Comparison of ENCODE assay signal across 19 cellular contexts in the genomic region with DNA sequence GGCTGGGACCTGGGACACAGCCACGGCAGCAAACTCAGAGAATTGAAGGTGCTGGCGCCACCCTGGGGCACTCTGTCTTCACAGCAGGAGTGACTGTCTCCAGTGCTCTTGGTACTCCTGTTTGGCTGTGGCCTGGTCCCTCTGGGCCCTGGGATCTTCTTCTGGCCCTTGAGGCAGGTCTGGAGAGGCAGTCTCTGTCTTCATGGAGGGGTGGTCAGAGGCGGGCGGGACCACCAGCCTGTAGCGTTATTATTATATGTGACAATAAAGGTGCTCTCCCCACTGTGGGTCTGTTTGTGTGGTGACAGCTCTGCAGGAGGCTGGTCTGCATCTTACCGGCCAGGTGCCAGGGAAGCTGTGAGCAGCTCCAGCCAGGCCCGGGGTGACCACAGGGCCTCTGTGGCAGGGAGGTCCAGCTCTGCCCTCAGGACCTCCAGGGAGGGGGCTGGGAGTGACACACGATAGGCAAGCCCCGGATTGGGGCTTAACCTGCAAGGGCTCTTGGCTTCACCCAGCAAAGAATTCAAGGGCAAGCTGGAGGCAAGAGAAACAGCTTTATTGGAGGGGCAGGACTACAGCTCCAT.
DNase-seq lines count a peak whose midpoint lies in the region; ATAC-seq, FAIRE-seq and TF ChIP-seq lines count a peak whose summit lies in the region.
"Had no signal": no experiment of that assay in that cellular context is flagged by ENCODE, and none has a peak within 500 bp of the region (broad histone marks: within the 10 kb centered on the region; RNA-seq: fewer than 3 reads in every experiment).

No MANE protein-coding gene starts in this region.

- H3K79me2 ChIP-seq in PC-3 (ENCODE audit: low read length) = no peaks in the 10 kb centered on the region

- ATAC-seq in PC-3 (peak; percentile 72), left ventricle myocardium superior (no peak), sciatic nerve (no peak)
- ATAC-seq: activated T-helper 17 cell treated with anti-CD3 and anti-CD28 coated beads, Interleukin-2, amount 50 U/mL, for 72 hours had no signal

- no peak overlapping the region for H3K27ac Mint-ChIP-seq in endodermal cell
- H3K27ac Mint-ChIP-seq: activated T-helper 17 cell treated with anti-CD3 and anti-CD28 coated beads, Interleukin-2, amount 50 U/mL, for 72 hours; mesothelial cell of epicardium had no signal

- 89 to 92% methylated on average over 5 to 8 of the region's 9 CpGs for WGBS in endodermal cell (ENCODE audit: insufficient coverage in 1 of 2, insufficient read length in 1 of 2), 2 experiments

- BruUV-seq in PC-3 (replicated peaks; lab: Mats Ljungman, UMichigan) = no TSS peak

- H3K9me2 ChIP-seq in PC-3 (replicated peaks; ENCODE audit: low read length) = no peaks in the 10 kb centered on the region

- CTCF ChIA-PET in PC-3 (lab: Charles Lee) = interaction anchor here (0.6 kb wide), 1 partner anchor 885 kb away, joined by 10 read pairs; no protein-coding TSS in a partner anchor

- no peaks in the 10 kb centered on the region for H3F3A ChIP-seq in PC-3 (ENCODE audit: low read length, unreplicated experiment)

- H3K9me3 Mint-ChIP-seq in endodermal cell = no peaks in the 10 kb centered on the region
- H3K9me3 Mint-ChIP-seq: activated T-helper 17 cell treated with anti-CD3 and anti-CD28 coated beads, Interleukin-2, amount 50 U/mL, for 72 hours; mesothelial cell of epicardium had no signal

- H3K4me1 Mint-ChIP-seq in endodermal cell = no peaks in the 10 kb centered on the region
- H3K4me1 Mint-ChIP-seq: activated T-helper 17 cell treated with anti-CD3 and anti-CD28 coated beads, Interleukin-2, amount 50 U/mL, for 72 hours had no signal

- no peak overlapping the region for H3K4me3 Mint-ChIP-seq in endodermal cell
- H3K4me3 Mint-ChIP-seq: activated T-helper 17 cell treated with anti-CD3 and anti-CD28 coated beads, Interleukin-2, amount 50 U/mL, for 72 hours; mesothelial cell of epicardium had no signal

- no peak overlapping the region for H2AFZ ChIP-seq in PC-3 (ENCODE audit: low read length)

- H3K27me3 ChIP-seq in PC-3 (ENCODE audit: low read length) (no peaks in the 10 kb centered on the region), endodermal cell (ENCODE audit: control insufficient read depth, insufficient read depth, low read length, poor library complexity, severe bottlenecking) (no peaks in the 10 kb centered on the region)
- H3K27me3 ChIP-seq: ascending aorta, dorsolateral prefrontal cortex, ovary had no signal

- TF ChIP-seq CTCF in PC-3 (conservative IDR thresholded peaks at IDR 0.05; ENCODE audit: low read depth, low read length) = peak; percentile 44; the same call in 1 of the 2 replicates
- TF ChIP-seq CTCF in endodermal cell (conservative IDR thresholded peaks at IDR 0.05) = no peak

- no peaks in the 10 kb centered on the region for H3K36me3 Mint-ChIP-seq in endodermal cell (ENCODE audit: low read depth)

- H3K36me3 ChIP-seq in PC-3 (ENCODE audit: low read depth, low read length) (no peaks in the 10 kb centered on the region), endodermal cell (ENCODE audit: control insufficient read depth, insufficient read depth, low read length) (no peaks in the 10 kb centered on the region)
- H3K36me3 ChIP-seq: ascending aorta, ovary, tibial nerve had no signal

- H3K4me1 ChIP-seq in PC-3 (ENCODE audit: insufficient read depth, low read length) = no peaks in the 10 kb centered on the region
- no peaks in the 10 kb centered on the region for H3K4me1 ChIP-seq in endodermal cell (ENCODE audit: control insufficient read depth, insufficient read depth, low read length)
- H3K4me1 ChIP-seq: ascending aorta, tibial nerve had no signal

- H3K27ac ChIP-seq in PC-3 (ENCODE audit: low read length) (no peak overlapping the region), endodermal cell (ENCODE audit: low read depth, low read length) (no peak overlapping the region)
- H3K27ac ChIP-seq: ascending aorta, dorsolateral prefrontal cortex, ovary, tibial nerve had no signal

- H4K20me1 ChIP-seq in PC-3 (ENCODE audit: low read length) = no peaks in the 10 kb centered on the region

- H3K9me3 ChIP-seq in PC-3 (ENCODE audit: low read length) (no peaks in the 10 kb centered on the region), endodermal cell (ENCODE audit: control insufficient read depth, low read length) (no peaks in the 10 kb centered on the region)
- H3K9me3 ChIP-seq: ascending aorta, ovary, tibial nerve had no signal

- POLR2A ChIA-PET in PC-3 (lab: Charles Lee; ENCODE audit: unreplicated experiment) = no interaction called here

- H3K4me2 ChIP-seq in PC-3 (ENCODE audit: low read length) = no peak overlapping the region

- DNase-seq in NCI-H82 (lab: John Stamatoyannopoulos, UW) = peak; percentile 13
- DNase-seq in NCI-H82 treated with DMSO at 0.1 percent for 48 hours (lab: John Stamatoyannopoulos, UW; ENCODE audit: unreplicated experiment) = no peak
- peak; percentile 15 for DNase-seq in PC-3
- DNase-seq in endodermal cell = peak; percentile 64
- peak; percentile 22 for DNase-seq in stimulated activated CD8-positive, alpha-beta memory T cell treated with anti-CD3 and anti-CD28 coated beads, Interleukin-4, amount 100 ng/mL, for 48 hours
- no peak for DNase-seq in left ventricle myocardium superior
- no peak for DNase-seq in sciatic nerve (ENCODE audit: low spot score)
- no peak for DNase-seq in GM19239 (ENCODE audit: insufficient read length, low spot score)
- DNase-seq: activated CD4-positive, alpha-beta T cell treated with anti-CD3 and anti-CD28 coated beads, Interleukin-2, amount 50 U/mL, for 4 hours; foreskin fibroblast; NCI-H2171; ovary; stimulated activated CD4-positive, alpha-beta T cell treated with anti-CD3 and anti-CD28 coated beads, Interleukin-15, amount 100 ng/mL, for 24 hours had no signal

- H3K27me3 Mint-ChIP-seq in endodermal cell (ENCODE audit: insufficient read depth) = no peaks in the 10 kb centered on the region

- intact Hi-C loops in PC-3 (cut with micrococcal nuclease) = no loop called here
- intact Hi-C loops in left ventricle myocardium superior (cut with micrococcal nuclease) = no loop called here
- intact Hi-C loops in sciatic nerve (cut with DNase I) = no loop called here

- FAIRE-seq in GM19239 (lab: Jason Lieb, UNC) = no peak
- FAIRE-seq: GM12892 had no signal

- no peak overlapping the region for H3K9ac ChIP-seq in PC-3 (ENCODE audit: low read length)
- H3K9ac ChIP-seq in endodermal cell (ENCODE audit: extremely low read depth, low read length, poor library complexity, severe bottlenecking) = no peak overlapping the region

- no peak overlapping the region for H3K4me3 ChIP-seq in PC-3 (ENCODE audit: low read length)
- H3K4me3 ChIP-seq in endodermal cell (ENCODE audit: low read length) = no peak overlapping the region
- H3K4me3 ChIP-seq: ascending aorta, dorsolateral prefrontal cortex, ovary, tibial nerve had no signal

Comparison
In these comparisons a context has a peak if more than half of its experiments do, and no peak if none do; other contexts are left out.
1. DNase-seq: peak in NCI-H82 (single experiment), PC-3 (single experiment), endodermal cell (single experiment) and stimulated activated CD8-positive, alpha-beta memory T cell treated with anti-CD3 and anti-CD28 coated beads, Interleukin-4, amount 100 ng/mL, for 48 hours (single experiment); none in NCI-H82 treated with DMSO at 0.1 percent for 48 hours (single experiment), left ventricle myocardium superior (single experiment), sciatic nerve (single experiment) and GM19239 (single experiment).